In the genomic region with DNA sequence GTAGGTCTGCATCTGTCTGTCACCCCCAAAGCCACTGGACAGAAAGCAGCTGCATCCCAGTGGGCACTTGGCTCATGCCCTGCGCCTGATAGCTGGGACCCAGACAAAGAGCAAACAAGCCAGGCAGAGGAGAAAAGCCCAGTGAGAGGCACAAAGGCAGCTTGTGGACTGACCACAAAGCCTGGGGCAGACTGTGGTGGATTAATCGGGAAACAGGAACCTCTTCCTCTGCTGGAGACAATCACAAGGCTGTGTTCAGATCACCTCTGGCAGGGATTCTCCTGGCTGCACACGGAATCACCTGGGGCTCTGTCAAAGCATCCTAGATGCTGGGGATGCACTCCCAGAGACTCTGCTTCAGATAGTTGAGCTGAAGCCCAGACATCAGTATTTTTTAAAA, we compare ENCODE assay signal across 21 cellular contexts. TPM values are rescaled to one million over a fixed set of nuclear protein-coding genes. Genes with fewer than 3 reads are reported as not detected.
DNase-seq lines count a peak whose midpoint lies in the region; ATAC-seq and TF ChIP-seq lines count a peak whose summit lies in the region.
"Had no signal": no experiment of that assay in that cellular context is flagged by ENCODE, and none has a peak within 500 bp of the region (broad histone marks: within the 10 kb centered on the region; RNA-seq: fewer than 3 reads in every experiment).

No MANE protein-coding gene starts in this region.

- H3K4me3 Mint-ChIP-seq in WTC11 = no peak overlapping the region
- no peak overlapping the region for H3K4me3 Mint-ChIP-seq in stimulated activated effector memory CD8-positive, alpha-beta T cell treated with anti-CD3 and anti-CD28 coated beads, Interleukin-12 subunit alpha, Interleukin-12 subunit beta, amount 100 ng/mL, for 72 hours
- H3K4me3 Mint-ChIP-seq: CD8-positive, alpha-beta memory T cell had no signal

- ATAC-seq in WTC11 (no peak), GM18868 (IDR thresholded peaks at IDR 0.05; ENCODE audit: unreplicated experiment) (no peak)
- ATAC-seq in stimulated activated effector memory CD8-positive, alpha-beta T cell treated with anti-CD3 and anti-CD28 coated beads, Interleukin-12 subunit alpha, Interleukin-12 subunit beta, amount 100 ng/mL, for 72 hours = no peak

- no peaks in the 10 kb centered on the region for H3K36me3 ChIP-seq in osteoblast (ENCODE audit: insufficient read depth, low read length)
- no peaks in the 10 kb centered on the region for H3K36me3 ChIP-seq in right atrium auricular region

- H3K27ac Mint-ChIP-seq in WTC11 = no peak overlapping the region
- H3K27ac Mint-ChIP-seq in stimulated activated effector memory CD8-positive, alpha-beta T cell treated with anti-CD3 and anti-CD28 coated beads, Interleukin-12 subunit alpha, Interleukin-12 subunit beta, amount 100 ng/mL, for 72 hours = no peak overlapping the region
- H3K27ac Mint-ChIP-seq: CD8-positive, alpha-beta memory T cell had no signal

- peak; percentile 10 for DNase-seq in NCI-H345 (lab: John Stamatoyannopoulos, UW)
- DNase-seq in NCI-H345 treated with DMSO at 0.1 percent for 48 hours (lab: John Stamatoyannopoulos, UW; ENCODE audit: unreplicated experiment) = no peak
- peak; percentile 30 for DNase-seq in NCI-H510A (lab: John Stamatoyannopoulos, UW)
- DNase-seq in WTC11 (ENCODE audit: low spot score) = no peak
- peak; percentile 58 for DNase-seq in osteoblast (ENCODE audit: insufficient read length, low spot score, missing footprints)
- DNase-seq in right atrium auricular region (ENCODE audit: low spot score) = no peak
- no peak for DNase-seq in stimulated activated effector memory CD8-positive, alpha-beta T cell treated with anti-CD3 and anti-CD28 coated beads, Interleukin-12 subunit alpha, Interleukin-12 subunit beta, amount 100 ng/mL, for 72 hours (ENCODE audit: low spot score in 2 of 2)
- DNase-seq: 8988T; CD8-positive, alpha-beta memory T cell; DND-41; Karpas-422; NCI-H1436; NCI-H1930; NCI-H2227 treated with DMSO at 0.1 percent for 48 hours; NK-92 treated with Interleukin-12 subunit alpha and Interleukin-12 subunit beta, amount 100 ng/mL, for 24 hours; T-helper 1 cell had no signal

- H3K36me3 Mint-ChIP-seq in WTC11 = no peaks in the 10 kb centered on the region
- H3K36me3 Mint-ChIP-seq in stimulated activated effector memory CD8-positive, alpha-beta T cell treated with anti-CD3 and anti-CD28 coated beads, Interleukin-12 subunit alpha, Interleukin-12 subunit beta, amount 100 ng/mL, for 72 hours = no peaks in the 10 kb centered on the region
- H3K36me3 Mint-ChIP-seq: CD8-positive, alpha-beta memory T cell had no signal

- no peaks in the 10 kb centered on the region for H3K27me3 ChIP-seq in osteoblast (ENCODE audit: insufficient read depth, low read length)
- H3K27me3 ChIP-seq in right atrium auricular region = no peaks in the 10 kb centered on the region

- POLR2A ChIA-PET in WTC11 (lab: Charles Lee) = interaction anchor here (0.5 kb wide), 1 partner anchor 1119 kb away, joined by 3 read pairs; no protein-coding TSS in a partner anchor

- H3K9me3 Mint-ChIP-seq in WTC11 = no peaks in the 10 kb centered on the region
- H3K9me3 Mint-ChIP-seq in stimulated activated effector memory CD8-positive, alpha-beta T cell treated with anti-CD3 and anti-CD28 coated beads, Interleukin-12 subunit alpha, Interleukin-12 subunit beta, amount 100 ng/mL, for 72 hours = no peaks in the 10 kb centered on the region
- H3K9me3 Mint-ChIP-seq: CD8-positive, alpha-beta memory T cell had no signal

- H3K27ac ChIP-seq in osteoblast (ENCODE audit: low read depth, low read length) (no peak overlapping the region), right atrium auricular region (no peak overlapping the region)
- H3K27ac ChIP-seq: C4-2B, RWPE1 had no signal

- no peaks in the 10 kb centered on the region for H3K4me1 ChIP-seq in osteoblast (ENCODE audit: insufficient read depth, low read length)
- no peaks in the 10 kb centered on the region for H3K4me1 ChIP-seq in right atrium auricular region

- H2AFZ ChIP-seq in osteoblast (ENCODE audit: low read length) = no peak overlapping the region

- peaks cover 9% of the 10 kb centered on the region for H3K4me1 Mint-ChIP-seq in WTC11
- no peaks in the 10 kb centered on the region for H3K4me1 Mint-ChIP-seq in stimulated activated effector memory CD8-positive, alpha-beta T cell treated with anti-CD3 and anti-CD28 coated beads, Interleukin-12 subunit alpha, Interleukin-12 subunit beta, amount 100 ng/mL, for 72 hours

- CTCF ChIA-PET in WTC11 (lab: Charles Lee) = interaction anchor here (1.0 to 1.7 kb wide), 3 partner anchors 15 to 626 kb away, joined by 3 to 5 read pairs (median 4); a partner anchor contains a TSS

- no peak overlapping the region for H3K4me2 ChIP-seq in osteoblast (ENCODE audit: insufficient read depth, low read length)

- peaks cover 8% of the 10 kb centered on the region for H3K27me3 Mint-ChIP-seq in WTC11 (ENCODE audit: low read depth)

- TF ChIP-seq CTCF in WTC11 (IDR thresholded peaks at IDR 0.05) (no peak), osteoblast (IDR thresholded peaks at IDR 0.05; ENCODE audit: extremely low read depth, low read depth, low read length) (no peak), right atrium auricular region (IDR thresholded peaks at IDR 0.05) (no peak)

- no peak overlapping the region for H3K4me3 ChIP-seq in osteoblast (ENCODE audit: insufficient read depth, low read length)
- H3K4me3 ChIP-seq in right atrium auricular region = no peak overlapping the region

- H4K20me1 ChIP-seq in osteoblast (ENCODE audit: insufficient read depth, low read length) = no peaks in the 10 kb centered on the region

- H3K79me2 ChIP-seq in osteoblast (ENCODE audit: insufficient read depth, low read length) = no peaks in the 10 kb centered on the region

- H3K9me3 ChIP-seq in osteoblast (ENCODE audit: low read depth, low read length) = no peaks in the 10 kb centered on the region
- no peaks in the 10 kb centered on the region for H3K9me3 ChIP-seq in right atrium auricular region

TF ChIP-seq in WTC11, 78 proteins besides CTCF, POLR2A, EP300 and RAD21:
- TF ChIP-seq, protein P1, sequence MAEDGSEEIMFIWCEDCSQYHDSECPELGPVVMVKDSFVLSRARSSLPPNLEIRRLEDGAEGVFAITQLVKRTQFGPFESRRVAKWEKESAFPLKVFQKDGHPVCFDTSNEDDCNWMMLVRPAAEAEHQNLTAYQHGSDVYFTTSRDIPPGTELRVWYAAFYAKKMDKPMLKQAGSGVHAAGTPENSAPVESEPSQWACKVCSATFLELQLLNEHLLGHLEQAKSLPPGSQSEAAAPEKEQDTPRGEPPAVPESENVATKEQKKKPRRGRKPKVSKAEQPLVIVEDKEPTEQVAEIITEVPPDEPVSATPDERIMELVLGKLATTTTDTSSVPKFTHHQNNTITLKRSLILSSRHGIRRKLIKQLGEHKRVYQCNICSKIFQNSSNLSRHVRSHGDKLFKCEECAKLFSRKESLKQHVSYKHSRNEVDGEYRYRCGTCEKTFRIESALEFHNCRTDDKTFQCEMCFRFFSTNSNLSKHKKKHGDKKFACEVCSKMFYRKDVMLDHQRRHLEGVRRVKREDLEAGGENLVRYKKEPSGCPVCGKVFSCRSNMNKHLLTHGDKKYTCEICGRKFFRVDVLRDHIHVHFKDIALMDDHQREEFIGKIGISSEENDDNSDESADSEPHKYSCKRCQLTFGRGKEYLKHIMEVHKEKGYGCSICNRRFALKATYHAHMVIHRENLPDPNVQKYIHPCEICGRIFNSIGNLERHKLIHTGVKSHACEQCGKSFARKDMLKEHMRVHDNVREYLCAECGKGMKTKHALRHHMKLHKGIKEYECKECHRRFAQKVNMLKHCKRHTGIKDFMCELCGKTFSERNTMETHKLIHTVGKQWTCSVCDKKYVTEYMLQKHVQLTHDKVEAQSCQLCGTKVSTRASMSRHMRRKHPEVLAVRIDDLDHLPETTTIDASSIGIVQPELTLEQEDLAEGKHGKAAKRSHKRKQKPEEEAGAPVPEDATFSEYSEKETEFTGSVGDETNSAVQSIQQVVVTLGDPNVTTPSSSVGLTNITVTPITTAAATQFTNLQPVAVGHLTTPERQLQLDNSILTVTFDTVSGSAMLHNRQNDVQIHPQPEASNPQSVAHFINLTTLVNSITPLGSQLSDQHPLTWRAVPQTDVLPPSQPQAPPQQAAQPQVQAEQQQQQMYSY (CRISPR knock-in tag; IDR thresholded peaks at IDR 0.05) = peak; percentile 71
- TF ChIP-seq NR3C1 (CRISPR knock-in tag; conservative IDR thresholded peaks at IDR 0.05; ENCODE audit: low read depth) = no peak

RNA-seq across cellular contexts. Expression of a gene that starts 15.2 kb away (rescaled TPM):
- 0.55 to 0.96 TPM (median 0.89 TPM) in 3 replicates for total RNA-seq in WTC11 (2021)
- total RNA-seq in osteoblast = not detected in 2 replicates
- not detected for total RNA-seq in right atrium auricular region
- total RNA-seq: CD8-positive, alpha-beta memory T cell had no signal

RNA-seq across cellular contexts. Expression of a gene that starts 19.9 kb away (rescaled TPM):
- total RNA-seq in WTC11 (2021) (0.07 to 0.23 TPM (median 0.09 TPM) in 3 replicates), osteoblast (not detected in 2 replicates), right atrium auricular region (not detected)
- total RNA-seq: CD8-positive, alpha-beta memory T cell; G401 had no signal

RNA-seq across cellular contexts. Expression of a gene that starts 41.4 kb away (rescaled TPM):
- total RNA-seq in WTC11 (2021) (0.34 to 0.48 TPM (median 0.46 TPM) in 3 replicates), osteoblast (not detected in 2 replicates), right atrium auricular region (under 1 TPM in 1 of 2 donors, not detected in 1; 0.28 TPM)
- total RNA-seq: CD8-positive, alpha-beta memory T cell; G401 had no signal

RNA-seq across cellular contexts. Expression of a gene that starts 53.2 kb away (rescaled TPM):
- total RNA-seq in WTC11 (2021) (1.0 to 1.4 TPM (median 1.3 TPM) in 3 replicates), osteoblast (not detected in 2 replicates), right atrium auricular region (10 to 100 TPM; 31.6 to 50.9 TPM)
- total RNA-seq: CD8-positive, alpha-beta memory T cell; G401; MCF 10A had no signal

Comparison
In these comparisons a context has a peak if more than half of its experiments do, and no peak if none do; other contexts are left out.
1. DNase-seq: peak in NCI-H345 (single experiment), NCI-H510A (single experiment) and osteoblast (single experiment); none in NCI-H345 treated with DMSO at 0.1 percent for 48 hours (single experiment), WTC11 (single experiment), right atrium auricular region (single experiment) and stimulated activated effector memory CD8-positive, alpha-beta T cell treated with anti-CD3 and anti-CD28 coated beads, Interleukin-12 subunit alpha, Interleukin-12 subunit beta, amount 100 ng/mL, for 72 hours (0 of 2).